In the genomic region with DNA sequence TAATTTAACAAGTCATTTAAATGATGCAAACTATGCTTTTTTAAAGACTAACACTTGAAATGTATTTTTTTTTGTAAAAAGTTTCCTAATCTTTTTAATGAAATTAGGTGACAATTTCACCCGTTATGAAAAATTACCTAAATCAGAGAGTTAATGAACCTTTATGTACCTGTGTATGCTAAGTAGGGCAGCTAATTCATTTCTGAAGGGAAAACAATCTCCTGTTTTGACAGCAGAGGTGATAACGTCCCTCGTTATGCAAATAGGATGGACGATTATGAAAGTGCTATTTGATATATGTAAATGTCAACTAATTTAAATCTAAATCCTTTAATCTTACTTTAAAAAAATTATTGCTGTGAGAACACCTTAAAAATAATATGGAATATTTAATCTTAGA, we compare ENCODE assay signal across 17 cellular contexts. TPM values are rescaled to one million over a fixed set of nuclear protein-coding genes. Genes with fewer than 3 reads are reported as not detected.
DNase-seq lines count a peak whose midpoint lies in the region; ATAC-seq and TF ChIP-seq lines count a peak whose summit lies in the region.
"Had no signal": no experiment of that assay in that cellular context is flagged by ENCODE, and none has a peak within 500 bp of the region (broad histone marks: within the 10 kb centered on the region; RNA-seq: fewer than 3 reads in every experiment).

No MANE protein-coding gene starts in this region.

- H3K36me3 ChIP-seq in OCI-LY3 (replicated peaks; ENCODE audit: low read depth, low read length): peaks cover 24% of the 10 kb centered on the region
- peaks cover 0 to 18% of the 10 kb centered on the region in 2 donors for H3K36me3 ChIP-seq in gastroesophageal sphincter
- no peaks in the 10 kb centered on the region for H3K36me3 ChIP-seq in suprapubic skin

- H3K27me3 ChIP-seq in OCI-LY3 (ENCODE audit: low read depth, low read length) (no peaks in the 10 kb centered on the region), gastroesophageal sphincter (no peaks in the 10 kb centered on the region), suprapubic skin (no peaks in the 10 kb centered on the region)
- H3K27me3 ChIP-seq: tibial artery had no signal

- no peaks in the 10 kb centered on the region for H3K9me3 Mint-ChIP-seq in stimulated activated naive CD8-positive, alpha-beta T cell treated with anti-CD3 and anti-CD28 coated beads, Interleukin-15, amount 100 ng/mL, for 72 hours

- TF ChIP-seq EP300 in gastroesophageal sphincter (IDR thresholded peaks at IDR 0.05): no peak
- TF ChIP-seq EP300 in suprapubic skin (IDR thresholded peaks at IDR 0.05): no peak

- no peaks in the 10 kb centered on the region for H4K20me1 ChIP-seq in OCI-LY3 (ENCODE audit: insufficient read depth, low read length)

- H3K4me3 Mint-ChIP-seq in stimulated activated naive CD8-positive, alpha-beta T cell treated with anti-CD3 and anti-CD28 coated beads, Interleukin-15, amount 100 ng/mL, for 72 hours: no peak overlapping the region

- peaks cover 42% of the 10 kb centered on the region for H3K4me1 Mint-ChIP-seq in stimulated activated naive CD8-positive, alpha-beta T cell treated with anti-CD3 and anti-CD28 coated beads, Interleukin-15, amount 100 ng/mL, for 72 hours

- 59 to 69% methylated on average over 4 of the region's 4 CpGs for WGBS in gastroesophageal sphincter (ENCODE audit: low coverage in 1 of 2), 2 donors
- WGBS in suprapubic skin: 71% methylated on average over 4 of the region's 4 CpGs

- H3K79me2 ChIP-seq in OCI-LY3 (ENCODE audit: low read length): peaks cover 64% of the 10 kb centered on the region

- TF ChIP-seq POLR2A in GM18505 (IDR thresholded peaks at IDR 0.05; ENCODE audit: borderline replicate concordance, extremely low read depth, insufficient read depth, insufficient read length) (peak; percentile 45), gastroesophageal sphincter (IDR thresholded peaks at IDR 0.05) (no peak), suprapubic skin (IDR thresholded peaks at IDR 0.05) (no peak)

- peak overlapping the region; percentile 98 for H3K27ac ChIP-seq in OCI-LY3 (ENCODE audit: low read length)
- peak overlapping the region; percentile 38 to 65 (median 56) for H3K27ac ChIP-seq in gastroesophageal sphincter
- H3K27ac ChIP-seq in suprapubic skin: peak overlapping the region; percentile 60
- H3K27ac ChIP-seq: C4-2B had no signal

- H3K27ac Mint-ChIP-seq in stimulated activated naive CD8-positive, alpha-beta T cell treated with anti-CD3 and anti-CD28 coated beads, Interleukin-15, amount 100 ng/mL, for 72 hours: no peak overlapping the region

- peak overlapping the region; percentile 85 for H3K4me2 ChIP-seq in OCI-LY3 (ENCODE audit: low read length)

- ATAC-seq in GM18505 (IDR thresholded peaks at IDR 0.05; ENCODE audit: unreplicated experiment): no peak
- no peak for ATAC-seq in gastroesophageal sphincter
- no peak for ATAC-seq in stimulated activated naive CD8-positive, alpha-beta T cell treated with anti-CD3 and anti-CD28 coated beads, Interleukin-15, amount 100 ng/mL, for 72 hours
- ATAC-seq in HG02678 (IDR thresholded peaks at IDR 0.05; ENCODE audit: unreplicated experiment): no peak
- ATAC-seq: K562 had no signal

- TF ChIP-seq CTCF in OCI-LY3 (IDR thresholded peaks at IDR 0.05; ENCODE audit: low read depth, low read length): no peak
- TF ChIP-seq CTCF in gastroesophageal sphincter (IDR thresholded peaks at IDR 0.05): no peak
- TF ChIP-seq CTCF in suprapubic skin (IDR thresholded peaks at IDR 0.05): no peak

- peak overlapping the region; percentile 69 for H3K9ac ChIP-seq in OCI-LY3 (ENCODE audit: low read length)

- H3K4me1 ChIP-seq in OCI-LY3 (ENCODE audit: low read length) (peaks cover 61% of the 10 kb centered on the region), gastroesophageal sphincter (peaks cover 0 to 54% (median 0%) of the 10 kb centered on the region in 3 donors), suprapubic skin (peaks cover 25% of the 10 kb centered on the region)

- peaks cover 8% of the 10 kb centered on the region for H3K27me3 Mint-ChIP-seq in stimulated activated naive CD8-positive, alpha-beta T cell treated with anti-CD3 and anti-CD28 coated beads, Interleukin-15, amount 100 ng/mL, for 72 hours

- peak overlapping the region; percentile 57 for H3K4me3 ChIP-seq in OCI-LY3 (ENCODE audit: low read length)
- no peak overlapping the region for H3K4me3 ChIP-seq in gastroesophageal sphincter
- no peak overlapping the region for H3K4me3 ChIP-seq in suprapubic skin
- H3K4me3 ChIP-seq: K562 had no signal

- DNase-seq in suprapubic skin (ENCODE audit: low spot score in 2 of 2) (no peak), GF-D8 (lab: John Stamatoyannopoulos, UW) (no peak)
- DNase-seq in stimulated activated naive CD8-positive, alpha-beta T cell treated with anti-CD3 and anti-CD28 coated beads, Interleukin-15, amount 100 ng/mL, for 72 hours: no peak
- DNase-seq: erythroblast; glutamatergic neuron; NCI-H1417 treated with DMSO at 0.1 percent for 48 hours; retina; stimulated activated CD4-positive, alpha-beta T cell treated with anti-CD3 and anti-CD28 coated beads, Interleukin-2, amount 100 ng/mL, for 48 hours; stimulated activated CD8-positive, alpha-beta memory T cell treated with anti-CD3 and anti-CD28 coated beads, Interleukin-4, amount 100 ng/mL, for 48 hours; T-helper 2 cell; tibial artery had no signal

- H3K9me3 ChIP-seq in OCI-LY3 (ENCODE audit: insufficient read depth, low read length): no peaks in the 10 kb centered on the region
- H3K9me3 ChIP-seq in gastroesophageal sphincter: no peaks in the 10 kb centered on the region
- H3K9me3 ChIP-seq in suprapubic skin: no peaks in the 10 kb centered on the region
- H3K9me3 ChIP-seq: tibial artery had no signal

- no peak overlapping the region for H2AFZ ChIP-seq in OCI-LY3 (ENCODE audit: low read depth, low read length)

RNA-seq across cellular contexts. Expression of a gene that starts 58.8 kb away (rescaled TPM):
- total RNA-seq in gastroesophageal sphincter (10 to 100 TPM; 23.1 to 66.9 (median 29.5) TPM), suprapubic skin (10 to 100 TPM in 2 of 4 donors, 1 to 10 TPM in 2; 5.9 to 15.9 (median 10.1) TPM)
